12 cellular contexts compared by ENCODE assay signal in genomic region chr6:151647871-151648639, GRCh38.
DNase-seq lines count a peak whose midpoint lies in the region; ATAC-seq, FAIRE-seq and TF ChIP-seq lines count a peak whose summit lies in the region.
"Had no signal": no experiment of that assay in that cellular context is flagged by ENCODE, and none has a peak within 500 bp of the region (broad histone marks: within the 10 kb centered on the region; RNA-seq: fewer than 3 reads in every experiment).

No MANE protein-coding gene starts in this region.

- H3F3A ChIP-seq in MM.1S (ENCODE audit: insufficient read depth, low read length) = no peaks in the 10 kb centered on the region

- H3K4me2 ChIP-seq in A549 (no peak overlapping the region), MM.1S (ENCODE audit: low read depth, low read length) (no peak overlapping the region)

- H3K9me2 ChIP-seq in MM.1S (replicated peaks; ENCODE audit: insufficient read depth, low read length) = no peaks in the 10 kb centered on the region

- H3K27ac ChIP-seq in A549 = no peak overlapping the region
- no peak overlapping the region for H3K27ac ChIP-seq in MM.1S (ENCODE audit: low read length)
- H3K27ac ChIP-seq in Peyer's patch = no peak overlapping the region
- H3K27ac ChIP-seq: SJSA1 had no signal

- H3K4me1 ChIP-seq in A549 (no peaks in the 10 kb centered on the region), MM.1S (ENCODE audit: low read length) (no peaks in the 10 kb centered on the region), Peyer's patch (no peaks in the 10 kb centered on the region)
- H3K4me1 ChIP-seq: SJSA1 had no signal

- no peaks in the 10 kb centered on the region for H3K36me3 ChIP-seq in MM.1S (replicated peaks; ENCODE audit: insufficient read depth, low read length)
- no peaks in the 10 kb centered on the region for H3K36me3 ChIP-seq in Peyer's patch
- H3K36me3 ChIP-seq: SJSA1 had no signal

- CTCF ChIA-PET in A549 (lab: Yijun Ruan, JAX) = interaction anchor here (0.8 to 1.5 kb wide), 4 partner anchors 27 to 153 kb away, joined by 3 to 5 read pairs (median 3); no protein-coding TSS in a partner anchor

- H3K4me3 ChIP-seq in A549 = no peak overlapping the region
- H3K4me3 ChIP-seq in MM.1S (ENCODE audit: low read length) = no peak overlapping the region
- no peak overlapping the region for H3K4me3 ChIP-seq in Peyer's patch
- H3K4me3 ChIP-seq: SJSA1 had no signal

- H3K27me3 ChIP-seq in MM.1S (replicated peaks; ENCODE audit: insufficient read depth, low read length) (no peaks in the 10 kb centered on the region), Peyer's patch (no peaks in the 10 kb centered on the region)
- H3K27me3 ChIP-seq: SJSA1 had no signal

- no peaks in the 10 kb centered on the region for H3K9me3 ChIP-seq in A549
- H3K9me3 ChIP-seq in MM.1S (replicated peaks; ENCODE audit: insufficient read depth, low read length) = no peaks in the 10 kb centered on the region
- no peaks in the 10 kb centered on the region for H3K9me3 ChIP-seq in Peyer's patch
- H3K9me3 ChIP-seq: SJSA1 had no signal

- ATAC-seq in A549 (peak in 1 of 2 experiments; percentile 68; a peak in 3 of 6 replicates), GM18909 (IDR thresholded peaks at IDR 0.05; ENCODE audit: poor library complexity, unreplicated experiment) (no peak)
- ATAC-seq: CD8-positive, alpha-beta T cell had no signal

- POLR2A ChIA-PET in A549 (lab: Yijun Ruan, JAX) = no interaction called here

- FAIRE-seq in A549 (lab: Jason Lieb, UNC) = no peak

- TF ChIP-seq POLR2A in A549 (IDR thresholded peaks at IDR 0.05; ENCODE audit: low read length) (no peak), Peyer's patch (IDR thresholded peaks at IDR 0.05) (no peak)

- no peak for TF ChIP-seq EP300 in A549 (IDR thresholded peaks at IDR 0.05)

- H3K9ac ChIP-seq in MM.1S (ENCODE audit: low read length) = no peak overlapping the region

- no peaks in the 10 kb centered on the region for H4K20me1 ChIP-seq in MM.1S (ENCODE audit: insufficient read depth, low read length)

- TF ChIP-seq CTCF in A549 (IDR thresholded peaks at IDR 0.05) (peak; percentile 24; the same call in 1 of the 3 replicates), GM20000 (IDR thresholded peaks at IDR 0.05; ENCODE audit: extremely low read depth, missing control alignments) (peak; percentile 24), MM.1S (IDR thresholded peaks at IDR 0.05; ENCODE audit: low read length) (no peak), Peyer's patch (IDR thresholded peaks at IDR 0.05) (no peak)

- DNase-seq in A549 (ENCODE audit: low read depth in 1 of 2, low spot score in 1 of 2) (peak in 1 of 2 experiments; percentile 24), GM20000 (ENCODE audit: low spot score) (no peak), SK-N-DZ (ENCODE audit: low spot score) (peak; percentile 10), glomerular visceral epithelial cell (ENCODE audit: extremely low spot score) (peak; percentile 11), amniotic stem cell (lab: John Stamatoyannopoulos, UW) (no peak), MM.1S (no peak), Peyer's patch (no peak)
- DNase-seq: activated gamma-delta T cell; CD8-positive, alpha-beta T cell; NCI-H1105 had no signal

- TF ChIP-seq RAD21 in A549 (conservative IDR thresholded peaks at IDR 0.05 in 1 of 2, IDR thresholded peaks at IDR 0.05 in 1 of 2) = peak; percentile 14 to 39; a peak in 2 of 5 replicates

- no peaks in the 10 kb centered on the region for H3K79me2 ChIP-seq in MM.1S (ENCODE audit: low read length)

- WGBS in A549 (ENCODE audit: missing lambda C conversion rate) = 43% methylated on average over 11 of the region's 14 CpGs

- no peak overlapping the region for H2AFZ ChIP-seq in MM.1S (ENCODE audit: low read length)

TF ChIP-seq in A549, 52 proteins besides CTCF, POLR2A, EP300 and RAD21:
- no peak for TF ChIP-seq ZNF302 (CRISPR knock-in tag; IDR thresholded peaks at IDR 0.05)

Comparison
In these comparisons a context has a peak if more than half of its experiments do, and no peak if none do; other contexts are left out.
1. DNase-seq: peak in SK-N-DZ (single experiment) and glomerular visceral epithelial cell (single experiment); none in GM20000 (single experiment), amniotic stem cell (single experiment), MM.1S (single experiment) and Peyer's patch (0 of 3).
2. CTCF ChIP-seq: peak in A549 (single experiment) and GM20000 (single experiment); none in MM.1S (single experiment) and Peyer's patch (0 of 6).